Comparison of ENCODE assay signal across 8 cellular contexts in genomic region chr6:31958741-31959739, GRCh38. TPM values are rescaled to one million over a fixed set of nuclear protein-coding genes. Genes with fewer than 3 reads are reported as not detected.
DNase-seq lines count a peak whose midpoint lies in the region; ATAC-seq and TF ChIP-seq lines count a peak whose summit lies in the region.

NELFE (minus strand) TSS chr6:31958971; CDS start chr6:31958446, 525 bp downstream.
SKIC2 (plus strand) TSS chr6:31959175; CDS start chr6:31959193, 18 bp downstream.

- no peaks in the 10 kb centered on the region for H3K27me3 ChIP-seq in parathyroid adenoma (ENCODE audit: control insufficient read depth, insufficient read depth, low read length)
- no peaks in the 10 kb centered on the region for H3K27me3 ChIP-seq in tibial nerve

- H3K9me3 ChIP-seq in parathyroid adenoma (ENCODE audit: control insufficient read depth, low read length), result no peaks in the 10 kb centered on the region
- no peaks in the 10 kb centered on the region for H3K9me3 ChIP-seq in tibial nerve

- H3K4me1 ChIP-seq in parathyroid adenoma (peaks cover 9% of the 10 kb centered on the region), tibial nerve (peaks cover 0 to 32% (median 19%) of the 10 kb centered on the region in 4 donors)

- H3K4me3 Mint-ChIP-seq in activated naive CD8-positive, alpha-beta T cell treated with anti-CD3 and anti-CD28 coated beads, Interleukin-2, amount 50 U/mL, for 24 hours, result peak within 1 kb of the TSS; percentile 98

- ATAC-seq in HG02763 (IDR thresholded peaks at IDR 0.05; ENCODE audit: unreplicated experiment), result peak; percentile 98
- ATAC-seq in activated naive CD8-positive, alpha-beta T cell treated with anti-CD3 and anti-CD28 coated beads, Interleukin-2, amount 50 U/mL, for 24 hours, result peak; percentile 100
- peak; percentile 100 for ATAC-seq in Right ventricle myocardium superior (ENCODE audit: poor library complexity)

- H3K4me2 ChIP-seq in parathyroid adenoma (ENCODE audit: low read length), result peak within 1 kb of the TSS; percentile 90

- peaks cover 34% of the 10 kb centered on the region for H3K4me1 Mint-ChIP-seq in activated naive CD8-positive, alpha-beta T cell treated with anti-CD3 and anti-CD28 coated beads, Interleukin-2, amount 50 U/mL, for 24 hours

- H3K36me3 ChIP-seq in parathyroid adenoma (ENCODE audit: control insufficient read depth, insufficient read depth, low read length) (no peaks in the 10 kb centered on the region), tibial nerve (peaks cover 7 to 73% (median 40%) of the 10 kb centered on the region in 3 donors)

- DNase-seq in GM12865 (ENCODE audit: low read depth) (peak; percentile 99), NCI-H1417 treated with DMSO at 0.1 percent for 48 hours (lab: John Stamatoyannopoulos, UW) (peak; percentile 81), SW480 (ENCODE audit: low spot score) (peak; percentile 95), Right ventricle myocardium superior (peak; percentile 99), tibial nerve (ENCODE audit: low spot score in 2 of 2) (peak; percentile 94 to 95)
- DNase-seq in activated naive CD8-positive, alpha-beta T cell treated with anti-CD3 and anti-CD28 coated beads, Interleukin-2, amount 50 U/mL, for 24 hours, result peak; percentile 98

- TF ChIP-seq CTCF in GM12865 (IDR thresholded peaks at IDR 0.05; ENCODE audit: insufficient read depth, low read depth, low read length, missing control alignments), result no peak
- TF ChIP-seq CTCF in parathyroid adenoma (IDR thresholded peaks at IDR 0.05), result no peak
- peak in 1 of 5 experiments; percentile 23 for TF ChIP-seq CTCF in tibial nerve (IDR thresholded peaks at IDR 0.05)

- H3K79me2 ChIP-seq in parathyroid adenoma, result peaks cover 11% of the 10 kb centered on the region

- peak within 1 kb of the TSS; percentile 96 for H2AFZ ChIP-seq in parathyroid adenoma

- TF ChIP-seq EP300 in tibial nerve (IDR thresholded peaks at IDR 0.05), result peak; percentile 95 to 100

- 1% methylated on average over 57 to 59 of the region's 59 CpGs for WGBS in tibial nerve, 2 donors

- no peaks in the 10 kb centered on the region for H3K9me3 Mint-ChIP-seq in activated naive CD8-positive, alpha-beta T cell treated with anti-CD3 and anti-CD28 coated beads, Interleukin-2, amount 50 U/mL, for 24 hours

- intact Hi-C loops in Right ventricle myocardium superior (cut with DNase I), result no loop called here

- peaks cover 51% of the 10 kb centered on the region for H3K36me3 Mint-ChIP-seq in activated naive CD8-positive, alpha-beta T cell treated with anti-CD3 and anti-CD28 coated beads, Interleukin-2, amount 50 U/mL, for 24 hours (ENCODE audit: low read depth)

- H3K27me3 Mint-ChIP-seq in activated naive CD8-positive, alpha-beta T cell treated with anti-CD3 and anti-CD28 coated beads, Interleukin-2, amount 50 U/mL, for 24 hours, result no peaks in the 10 kb centered on the region

- TF ChIP-seq POLR2A in tibial nerve (IDR thresholded peaks at IDR 0.05), result peak; percentile 43 to 63

- peak within 1 kb of the TSS; percentile 90 for H3K27ac ChIP-seq in parathyroid adenoma
- H3K27ac ChIP-seq in tibial nerve, result peak within 1 kb of the TSS; percentile 78 to 95 (median 90)

- peak within 1 kb of the TSS; percentile 93 for H3K9ac ChIP-seq in parathyroid adenoma

- H3K4me3 ChIP-seq in GM12865 (ENCODE audit: low read depth, low read length) (peak within 1 kb of the TSS; percentile 83), parathyroid adenoma (ENCODE audit: low read depth, low read length) (peak within 1 kb of the TSS; percentile 89), tibial nerve (peak within 1 kb of the TSS; percentile 75 to 97 (median 86))

- H3K27ac Mint-ChIP-seq in activated naive CD8-positive, alpha-beta T cell treated with anti-CD3 and anti-CD28 coated beads, Interleukin-2, amount 50 U/mL, for 24 hours, result peak within 1 kb of the TSS; percentile 93

RNA-seq across cellular contexts. Expression of gene NELFE, which starts in this region (rescaled TPM):
- total RNA-seq in Right ventricle myocardium superior, result 39.6 TPM
- total RNA-seq in tibial nerve, result 100 to 1,000 TPM in 1 of 4 donors, 10 to 100 TPM in 3; 74.1 to 101 (median 88.6) TPM

RNA-seq across cellular contexts. Expression of gene SKIC2, which starts in this region (rescaled TPM):
- total RNA-seq in Right ventricle myocardium superior (33.6 TPM), tibial nerve (10 to 100 TPM; 47.1 to 83.1 (median 48.2) TPM)

Comparison
In these comparisons a context has a peak if more than half of its experiments do, and no peak if none do; other contexts are left out.
1. Peak in every context shown above with its lines: DNase-seq, ATAC-seq, H3K4me3 ChIP-seq and H3K27ac ChIP-seq.